In genomic region chr12:116773276-116773731, GRCh38 we compare ENCODE assay signal across 12 cellular contexts. TPM values are rescaled to one million over a fixed set of nuclear protein-coding genes. Genes with fewer than 3 reads are reported as not detected.
DNase-seq lines count a peak whose midpoint lies in the region; ATAC-seq and TF ChIP-seq lines count a peak whose summit lies in the region.
"Had no signal": no experiment of that assay in that cellular context is flagged by ENCODE, and none has a peak within 500 bp of the region (broad histone marks: within the 10 kb centered on the region; RNA-seq: fewer than 3 reads in every experiment).

No MANE protein-coding gene starts in this region.

- H3K9me3 ChIP-seq in breast epithelium (no peaks in the 10 kb centered on the region), OCI-LY7 (ENCODE audit: low read length) (no peaks in the 10 kb centered on the region), prostate gland (no peaks in the 10 kb centered on the region)
- H3K9me3 ChIP-seq: psoas muscle had no signal

- POLR2A ChIA-PET in MCF 10A (lab: Yijun Ruan, JAX) (no interaction called here), OCI-LY7 (lab: Charles Lee) (no interaction called here)

- no peak overlapping the region for H3K4me3 Mint-ChIP-seq in MCF 10A (ENCODE audit: unreplicated experiment)
- H3K4me3 Mint-ChIP-seq: activated T-cell treated with anti-CD3 and anti-CD28 coated beads, Interleukin-2, amount 50 U/mL, for 24 hours; memory B cell had no signal

- no peaks in the 10 kb centered on the region for H3K27me3 Mint-ChIP-seq in MCF 10A (ENCODE audit: insufficient read depth, unreplicated experiment)
- H3K27me3 Mint-ChIP-seq: activated T-cell treated with anti-CD3 and anti-CD28 coated beads, Interleukin-2, amount 50 U/mL, for 24 hours; memory B cell had no signal

- no peak overlapping the region for H3K4me2 ChIP-seq in OCI-LY7 (ENCODE audit: low read length)

- ATAC-seq in esophagus mucosa (peak; percentile 29), GM19324 (IDR thresholded peaks at IDR 0.05; ENCODE audit: low FRiP score, unreplicated experiment) (no peak), HG02870 (IDR thresholded peaks at IDR 0.05; ENCODE audit: unreplicated experiment) (no peak)
- ATAC-seq: psoas muscle had no signal

- no peak overlapping the region for H3K27ac Mint-ChIP-seq in MCF 10A (ENCODE audit: low read depth, unreplicated experiment)
- H3K27ac Mint-ChIP-seq: activated T-cell treated with anti-CD3 and anti-CD28 coated beads, Interleukin-2, amount 50 U/mL, for 24 hours; memory B cell had no signal

- DNase-seq in MCF 10A (ENCODE audit: unreplicated experiment) (peak; percentile 35), breast epithelium (ENCODE audit: low spot score in 2 of 2) (no peak), OCI-LY7 (ENCODE audit: low spot score) (peak; percentile 27), prostate gland (ENCODE audit: low spot score) (peak; percentile 5), NOMO-1 treated with dmso at 0.1 percent for 144 hours (lab: John Stamatoyannopoulos, UW; ENCODE audit: unreplicated experiment) (no peak)
- DNase-seq: activated T-cell treated with anti-CD3 and anti-CD28 coated beads, Interleukin-2, amount 50 U/mL, for 24 hours; DND-41; psoas muscle had no signal

- no TSS peak for BruUV-seq in MCF 10A (replicated peaks; lab: Mats Ljungman, UMichigan)
- BruUV-seq in OCI-LY7 (replicated peaks; lab: Mats Ljungman, UMichigan): no TSS peak

- no peaks in the 10 kb centered on the region for H3K9me2 ChIP-seq in OCI-LY7 (ENCODE audit: insufficient read depth, low read length)

- CTCF ChIA-PET in MCF 10A (lab: Yijun Ruan, JAX) (no interaction called here), OCI-LY7 (lab: Charles Lee; ENCODE audit: unreplicated experiment) (no interaction called here)

- no peaks in the 10 kb centered on the region for H3K79me2 ChIP-seq in OCI-LY7 (ENCODE audit: insufficient read depth, low read depth, low read length)

- H4K20me1 ChIP-seq in OCI-LY7 (ENCODE audit: insufficient read depth, low read length): no peaks in the 10 kb centered on the region

- WGBS in prostate gland: 62% methylated on average over 4 of the region's 4 CpGs

- intact Hi-C loops in MCF 10A (cut with micrococcal nuclease) (no loop called here), breast epithelium (cut with DNase I; ENCODE audit: low total_unique reads) (no loop called here), OCI-LY7 (cut with micrococcal nuclease; ENCODE audit: unreplicated experiment) (no loop called here), prostate gland (cut with DNase I) (no loop called here)

- no peak for TF ChIP-seq POLR2A in breast epithelium (IDR thresholded peaks at IDR 0.05)
- no peak for TF ChIP-seq POLR2A in prostate gland (IDR thresholded peaks at IDR 0.05)

- H3K36me3 ChIP-seq in breast epithelium: no peaks in the 10 kb centered on the region
- peaks cover 57% of the 10 kb centered on the region for H3K36me3 ChIP-seq in OCI-LY7 (ENCODE audit: insufficient read depth, low read length)
- no peaks in the 10 kb centered on the region for H3K36me3 ChIP-seq in prostate gland

- H3K9me3 Mint-ChIP-seq in MCF 10A (ENCODE audit: unreplicated experiment): no peaks in the 10 kb centered on the region
- H3K9me3 Mint-ChIP-seq: activated T-cell treated with anti-CD3 and anti-CD28 coated beads, Interleukin-2, amount 50 U/mL, for 24 hours had no signal

- H3K27ac ChIP-seq in breast epithelium (no peak overlapping the region), OCI-LY7 (ENCODE audit: low read depth, low read length, poor library complexity, severe bottlenecking) (no peak overlapping the region), prostate gland (no peak overlapping the region)
- H3K27ac ChIP-seq: psoas muscle had no signal

- H3K4me3 ChIP-seq in breast epithelium (no peak overlapping the region), OCI-LY7 (ENCODE audit: low read depth, low read length, poor library complexity, severe bottlenecking) (no peak overlapping the region), prostate gland (no peak overlapping the region)
- H3K4me3 ChIP-seq: psoas muscle had no signal

- no peaks in the 10 kb centered on the region for H3K4me1 Mint-ChIP-seq in MCF 10A (ENCODE audit: insufficient read depth, unreplicated experiment)
- H3K4me1 Mint-ChIP-seq: memory B cell had no signal

- H3K36me3 Mint-ChIP-seq in MCF 10A (ENCODE audit: insufficient read depth, unreplicated experiment): no peaks in the 10 kb centered on the region

- TF ChIP-seq CTCF in MCF 10A (IDR thresholded peaks at IDR 0.05; ENCODE audit: unreplicated experiment) (no peak), breast epithelium (IDR thresholded peaks at IDR 0.05) (no peak), OCI-LY7 (conservative IDR thresholded peaks at IDR 0.05; ENCODE audit: low read length) (peak; percentile 43; the same call in 1 of the 2 replicates), prostate gland (IDR thresholded peaks at IDR 0.05) (no peak)

- no peak overlapping the region for H2AFZ ChIP-seq in OCI-LY7 (ENCODE audit: low read length)

- no peaks in the 10 kb centered on the region for H3K4me1 ChIP-seq in breast epithelium
- H3K4me1 ChIP-seq in OCI-LY7 (ENCODE audit: insufficient read depth, low read length, poor library complexity, severe bottlenecking): no peaks in the 10 kb centered on the region
- H3K4me1 ChIP-seq in prostate gland (replicated peaks): no peaks in the 10 kb centered on the region
- H3K4me1 ChIP-seq: psoas muscle had no signal

- H3K27me3 ChIP-seq in breast epithelium (no peaks in the 10 kb centered on the region), prostate gland (replicated peaks; ENCODE audit: insufficient read depth) (no peaks in the 10 kb centered on the region)

RNA-seq across cellular contexts. Expression of gene RNFT2, which starts 35.2 kb away (rescaled TPM):
- total RNA-seq in MCF 10A (2022): 7.2 and 10.5 TPM in 2 replicates
- total RNA-seq in breast epithelium: 1 to 10 TPM in 2 of 3 donors, under 1 TPM in 1; under 0.01 to 1.9 (median 1.6) TPM
- total RNA-seq in OCI-LY7 (2014; rRNA removed; shearing (Covaris generic)): 34.3 and 40.2 TPM in 2 replicates
- 62.2 and 74.3 TPM in 2 replicates for total RNA-seq in OCI-LY7 (2022)
- 1.1 TPM for total RNA-seq in esophagus mucosa
- total RNA-seq in prostate gland: 1 to 10 TPM in 1 of 2 donors, under 1 TPM in 1; 0.32 to 4.7 TPM

RNA-seq across cellular contexts. Expression of gene SPRING1, which starts 35.4 kb away (rescaled TPM):
- total RNA-seq in MCF 10A (2022): 26.2 and 37.1 TPM in 2 replicates
- 10 to 100 TPM; 13.8 to 18.4 (median 15.7) TPM for total RNA-seq in breast epithelium
- 51.2 and 75.5 TPM in 2 replicates for total RNA-seq in OCI-LY7 (2014; rRNA removed; shearing (Covaris generic))
- total RNA-seq in OCI-LY7 (2022): 65.1 and 70.3 TPM in 2 replicates
- 22.7 TPM for total RNA-seq in esophagus mucosa
- 10 to 100 TPM; 12.9 to 21.0 TPM for total RNA-seq in prostate gland

Comparison
In these comparisons a context has a peak if more than half of its experiments do, and no peak if none do; other contexts are left out.
1. DNase-seq: peak in MCF 10A (single experiment), OCI-LY7 (single experiment) and prostate gland (single experiment); none in breast epithelium (0 of 2) and NOMO-1 treated with dmso at 0.1 percent for 144 hours (single experiment).